In the genomic region with DNA sequence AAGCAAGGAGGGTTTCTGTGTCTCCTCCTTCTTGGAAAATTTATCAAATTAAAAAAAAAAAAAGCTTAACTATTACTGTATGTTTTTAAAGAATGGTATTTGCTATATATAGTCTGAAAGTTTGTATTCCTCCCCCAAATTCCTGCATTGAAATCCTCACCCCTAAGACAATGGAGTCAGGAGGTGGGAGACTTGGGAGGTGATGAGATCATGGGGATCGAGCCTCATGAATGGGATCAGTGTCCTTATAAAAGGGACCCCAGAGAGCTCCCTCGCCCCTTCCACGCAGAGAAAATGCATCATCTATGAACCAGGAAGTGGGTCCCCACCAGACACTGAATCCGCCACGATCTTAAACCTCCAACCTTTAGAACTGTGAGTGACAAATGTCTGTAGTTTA, we compare ENCODE assay signal across 14 cellular contexts.
"Had no signal": no experiment of that assay in that cellular context is flagged by ENCODE, and none has a peak within 500 bp of the region (broad histone marks: within the 10 kb centered on the region; RNA-seq: fewer than 3 reads in every experiment).

No MANE protein-coding gene starts in this region.

- DNase-seq: activated effector memory CD4-positive, alpha-beta T cell treated with anti-CD3 and anti-CD28 coated beads, Interleukin-2, amount 50 U/mL, for 16 hours; activated T-cell treated with anti-CD3 and anti-CD28 coated beads, Interleukin-2, amount 50 U/mL, for 24 hours; anterior cingulate cortex; gastrocnemius medialis; heart right ventricle; kidney; left ventricle myocardium inferior; stimulated activated CD4-positive, alpha-beta T cell treated with anti-CD3 and anti-CD28 coated beads, Interleukin-4, amount 100 ng/mL, for 1 hour; uterus had no signal

- ATAC-seq: activated CD4-positive, CD25-positive, alpha-beta regulatory T cell treated with anti-CD3 and anti-CD28 coated beads, Interleukin-2, amount 50 U/mL, for 24 hours; heart right ventricle; pancreas had no signal

- H3K27me3 ChIP-seq: breast epithelium, gastrocnemius medialis, heart right ventricle, pancreas, uterus had no signal

- H3K9me3 ChIP-seq: breast epithelium, gastrocnemius medialis, left ventricle myocardium inferior, pancreas, uterus had no signal

- H3K4me1 ChIP-seq: breast epithelium, gastrocnemius medialis, pancreas, uterus had no signal

- H3K4me3 ChIP-seq: breast epithelium, gastrocnemius medialis, heart right ventricle, left ventricle myocardium inferior, pancreas, uterus had no signal

- H3K27ac ChIP-seq: breast epithelium, gastrocnemius medialis, heart right ventricle, left ventricle myocardium inferior, pancreas, uterus had no signal

- H3K4me3 Mint-ChIP-seq: activated naive CD8-positive, alpha-beta T cell; activated T-cell treated with anti-CD3 and anti-CD28 coated beads, Interleukin-2, amount 50 U/mL, for 24 hours; memory B cell had no signal

- H3K9me3 Mint-ChIP-seq: activated T-cell treated with anti-CD3 and anti-CD28 coated beads, Interleukin-2, amount 50 U/mL, for 24 hours; memory B cell had no signal

- H3K27ac Mint-ChIP-seq: activated naive CD8-positive, alpha-beta T cell; activated T-cell treated with anti-CD3 and anti-CD28 coated beads, Interleukin-2, amount 50 U/mL, for 24 hours; memory B cell had no signal

- H3K27me3 Mint-ChIP-seq: activated naive CD8-positive, alpha-beta T cell; activated T-cell treated with anti-CD3 and anti-CD28 coated beads, Interleukin-2, amount 50 U/mL, for 24 hours; memory B cell had no signal

- H3K36me3 ChIP-seq: breast epithelium, gastrocnemius medialis, pancreas, uterus had no signal
